ENCODE assay signal across 20 cellular contexts in genomic region chr11:9823439-9823838, GRCh38.
A peak's percentile ranks its signal among the peaks of the same experiment; 100 is the strongest.
DNase-seq lines count a peak whose midpoint lies in the region; ATAC-seq, FAIRE-seq and TF ChIP-seq lines count a peak whose summit lies in the region.
"Had no signal": no experiment of that assay in that cellular context is flagged by ENCODE, and none has a peak within 500 bp of the region (broad histone marks: within the 10 kb centered on the region; RNA-seq: fewer than 3 reads in every experiment).

No MANE protein-coding gene starts in this region.

- H3K9me3 ChIP-seq in mammary epithelial cell (replicated peaks; ENCODE audit: insufficient read depth, low read length) (no peaks in the 10 kb centered on the region), mesenchymal stem cell (ENCODE audit: control insufficient read depth, low read length) (no peaks in the 10 kb centered on the region)
- H3K9me3 ChIP-seq: MG63 had no signal

- H2BK15ac ChIP-seq in mesenchymal stem cell (ENCODE audit: low read depth, poor library complexity, severe bottlenecking) = no peak overlapping the region

- no peak overlapping the region for H4K91ac ChIP-seq in mesenchymal stem cell (ENCODE audit: low read length)

- H3K4me1 Mint-ChIP-seq in MCF 10A (ENCODE audit: insufficient read depth, unreplicated experiment) (peaks cover 7% of the 10 kb centered on the region), natural killer cell (no peaks in the 10 kb centered on the region)

- intact Hi-C loops in mammary epithelial cell (cut with micrococcal nuclease) = no loop called here
- intact Hi-C loops in MCF 10A (cut with micrococcal nuclease) = no loop called here
- intact Hi-C loops in natural killer cell (cut with micrococcal nuclease) = no loop called here

- no peaks in the 10 kb centered on the region for H3K27me3 Mint-ChIP-seq in MCF 10A (ENCODE audit: insufficient read depth, unreplicated experiment)
- no peaks in the 10 kb centered on the region for H3K27me3 Mint-ChIP-seq in natural killer cell (ENCODE audit: low read depth in 2 of 2)

- no peaks in the 10 kb centered on the region for H3K79me1 ChIP-seq in mesenchymal stem cell (replicated peaks; ENCODE audit: low read length, poor library complexity, severe bottlenecking)

- H3K79me2 ChIP-seq in mammary epithelial cell (ENCODE audit: insufficient read depth, low read length) = no peaks in the 10 kb centered on the region

- H3K4me3 ChIP-seq in mammary epithelial cell (replicated peaks in 1 of 3; ENCODE audit: insufficient read depth in 1 of 3, low read depth in 2 of 3, low read length in 3 of 3) (no peak overlapping the region), bronchial epithelial cell (ENCODE audit: low read depth, low read length) (no peak overlapping the region), mesenchymal stem cell (ENCODE audit: insufficient read depth in 1 of 2, low read depth in 1 of 2, low read length in 2 of 2) (no peak overlapping the region)
- H3K4me3 ChIP-seq: MG63 had no signal

- H3K18ac ChIP-seq in mesenchymal stem cell (ENCODE audit: low read depth in 1 of 2, low read length in 2 of 2) = peak overlapping the region in 1 of 2 experiments; percentile 11

- DNase-seq in mammary epithelial cell (no peak), MCF 10A (ENCODE audit: unreplicated experiment) (no peak), bronchial epithelial cell (ENCODE audit: low read depth) (peak; percentile 55), mesenchymal stem cell (no peak), natural killer cell (no peak), NCI-H2196 (lab: John Stamatoyannopoulos, UW; ENCODE audit: unreplicated experiment) (no peak), OCI-M2 (lab: John Stamatoyannopoulos, UW; ENCODE audit: unreplicated experiment) (no peak)
- DNase-seq: AML-193, Calu3, DMS79, GOT3, KG1, MG63, NCI-H1105, NCI-H187, NCI-H446, NCI-H774, Right ventricle myocardium superior had no signal

- no peak overlapping the region for H2BK12ac ChIP-seq in mesenchymal stem cell (ENCODE audit: low read length in 2 of 2)

- FAIRE-seq in bronchial epithelial cell (lab: Jason Lieb, UNC) = no peak
- FAIRE-seq: GM12891 had no signal

- no peak overlapping the region for H3K14ac ChIP-seq in mesenchymal stem cell (ENCODE audit: low read length in 2 of 2)

- no peak overlapping the region for H3K4me2 ChIP-seq in mammary epithelial cell (ENCODE audit: insufficient read depth, low read depth, low read length)
- no peak overlapping the region for H3K4me2 ChIP-seq in mesenchymal stem cell (ENCODE audit: low read length, poor library complexity, severe bottlenecking)

- H3K27ac ChIP-seq in mammary epithelial cell (ENCODE audit: insufficient read depth, low read depth, low read length) (no peak overlapping the region), mesenchymal stem cell (ENCODE audit: low read length, poor library complexity, severe bottlenecking) (peak overlapping the region; percentile 11)

- 77% methylated on average over 2 of the region's 2 CpGs for WGBS in mammary epithelial cell (ENCODE audit: low coverage, missing lambda C conversion rate)
- 76% methylated on average over 2 of the region's 2 CpGs for WGBS in mesenchymal stem cell

- H3K27me3 ChIP-seq in mammary epithelial cell (ENCODE audit: insufficient read depth, low read length) (no peaks in the 10 kb centered on the region), bronchial epithelial cell (ENCODE audit: control insufficient read depth, insufficient read depth, low read length) (no peaks in the 10 kb centered on the region), mesenchymal stem cell (ENCODE audit: control insufficient read depth in 1 of 2, insufficient read depth in 1 of 2, low read length in 2 of 2) (no peaks in the 10 kb centered on the region)
- H3K27me3 ChIP-seq: MG63 had no signal

- no peaks in the 10 kb centered on the region for H4K20me1 ChIP-seq in mammary epithelial cell (ENCODE audit: insufficient read depth, low read length)

- TF ChIP-seq CTCF in mammary epithelial cell (conservative IDR thresholded peaks at IDR 0.05 in 1 of 2, IDR thresholded peaks at IDR 0.05 in 1 of 2; ENCODE audit: extremely low read depth in 1 of 2, insufficient read depth in 1 of 2, low read depth in 1 of 2, low read length in 2 of 2) (no peak), MCF 10A (IDR thresholded peaks at IDR 0.05; ENCODE audit: unreplicated experiment) (no peak), bronchial epithelial cell (IDR thresholded peaks at IDR 0.05; ENCODE audit: insufficient read depth, low read length, severe bottlenecking) (no peak), natural killer cell (IDR thresholded peaks at IDR 0.05) (no peak)

- no peak overlapping the region for H3K9ac ChIP-seq in mammary epithelial cell (ENCODE audit: insufficient read depth, low read length)
- peak overlapping the region; percentile 11 for H3K9ac ChIP-seq in mesenchymal stem cell (ENCODE audit: low read length)

- no peak overlapping the region for H2AK5ac ChIP-seq in mesenchymal stem cell (ENCODE audit: low read length, severe bottlenecking)

- no peak overlapping the region for H2BK120ac ChIP-seq in mesenchymal stem cell (ENCODE audit: low read depth, low read length)

- peak overlapping the region; percentile 9 for H2AFZ ChIP-seq in mammary epithelial cell (ENCODE audit: low read depth, low read length)
- H2AFZ ChIP-seq in mesenchymal stem cell (ENCODE audit: low read depth, low read length) = no peak overlapping the region

- H3K9me3 Mint-ChIP-seq in MCF 10A (ENCODE audit: unreplicated experiment) = no peaks in the 10 kb centered on the region
- no peaks in the 10 kb centered on the region for H3K9me3 Mint-ChIP-seq in natural killer cell

- peaks cover 17% of the 10 kb centered on the region for H3K36me3 Mint-ChIP-seq in MCF 10A (ENCODE audit: insufficient read depth, unreplicated experiment)
- no peaks in the 10 kb centered on the region for H3K36me3 Mint-ChIP-seq in natural killer cell

- H3K27ac Mint-ChIP-seq in MCF 10A (ENCODE audit: low read depth, unreplicated experiment) (no peak overlapping the region), natural killer cell (no peak overlapping the region)

- H3K4me1 ChIP-seq in mammary epithelial cell (ENCODE audit: insufficient read depth, low read length) (no peaks in the 10 kb centered on the region), mesenchymal stem cell (ENCODE audit: control insufficient read depth, insufficient read depth, low read depth, low read length) (peaks cover 2% of the 10 kb centered on the region)

- POLR2A ChIA-PET in MCF 10A (lab: Yijun Ruan, JAX) = interaction anchor here (1.0 to 1.1 kb wide), 2 partner anchors 8 to 20 kb away, joined by 3 to 5 read pairs; no protein-coding TSS in a partner anchor

- in situ Hi-C loops in mammary epithelial cell (cut with MboI; ENCODE audit: low sequenced_read_pairs in 2 of 2) = no loop called here

- TSS peak; percentile 73 for BruUV-seq in mammary epithelial cell (replicated peaks; lab: Mats Ljungman, UMichigan)
- no TSS peak for BruUV-seq in MCF 10A (replicated peaks; lab: Mats Ljungman, UMichigan)

- no peak overlapping the region for H3K23ac ChIP-seq in mesenchymal stem cell (ENCODE audit: low read length in 2 of 2)

- no peak overlapping the region for H4K8ac ChIP-seq in mesenchymal stem cell (ENCODE audit: low read length)

- H3K4me3 Mint-ChIP-seq in MCF 10A (ENCODE audit: unreplicated experiment) (no peak overlapping the region), natural killer cell (no peak overlapping the region)

- CTCF ChIA-PET in mammary epithelial cell (lab: Charles Lee; ENCODE audit: low non-redundant PET) (no interaction called here), MCF 10A (lab: Yijun Ruan, JAX) (interaction anchor here (1.3 to 1.8 kb wide), 2 partner anchors 16 to 17 kb away, joined by 3 read pairs; no protein-coding TSS in a partner anchor)

- H2BK5ac ChIP-seq in mesenchymal stem cell (ENCODE audit: low read depth, low read length, poor library complexity, severe bottlenecking) = no peak overlapping the region

- ATAC-seq in natural killer cell = no peak
- ATAC-seq in HG02973 (IDR thresholded peaks at IDR 0.05; ENCODE audit: unreplicated experiment) = no peak

- H3K4ac ChIP-seq in mesenchymal stem cell (ENCODE audit: low read depth in 1 of 2, low read length in 2 of 2) = no peak overlapping the region

- dilution Hi-C loops in mammary epithelial cell (cut with HindIII; ENCODE audit: low sequenced_read_pairs) = no loop called here

- no peaks in the 10 kb centered on the region for H3K36me3 ChIP-seq in mammary epithelial cell (ENCODE audit: insufficient read depth, low read length)
- H3K36me3 ChIP-seq in bronchial epithelial cell (ENCODE audit: control insufficient read depth, insufficient read depth, low read length) = no peaks in the 10 kb centered on the region
- H3K36me3 ChIP-seq in mesenchymal stem cell (ENCODE audit: control insufficient read depth in 1 of 2, insufficient read depth in 2 of 2, low read depth in 1 of 2, low read length in 2 of 2) = peaks cover 0 to 19% of the 10 kb centered on the region in 2 experiments
